10 cellular contexts compared by ENCODE assay signal in genomic region chr9:97635026-97635425, GRCh38. TPM values are rescaled to one million over a fixed set of nuclear protein-coding genes. Genes with fewer than 3 reads are reported as not detected.
DNase-seq lines count a peak whose midpoint lies in the region; ATAC-seq and TF ChIP-seq lines count a peak whose summit lies in the region.
"Had no signal": no experiment of that assay in that cellular context is flagged by ENCODE, and none has a peak within 500 bp of the region (broad histone marks: within the 10 kb centered on the region; RNA-seq: fewer than 3 reads in every experiment).

No MANE protein-coding gene starts in this region.

- no peaks in the 10 kb centered on the region for H3K9me3 Mint-ChIP-seq in activated CD8-positive, alpha-beta memory T cell treated with anti-CD3 and anti-CD28 coated beads, Interleukin-2, amount 10 ng/mL, durations not matched to agents 7 days and 5 days (ENCODE audit: low read depth)
- H3K9me3 Mint-ChIP-seq in glutamatergic neuron (ENCODE audit: unreplicated experiment) = peaks cover 15% of the 10 kb centered on the region

- peak overlapping the region; percentile 86 for H3K4me2 ChIP-seq in SU-DHL-6 (ENCODE audit: low read depth, low read length, poor library complexity, severe bottlenecking)
- peak overlapping the region; percentile 88 for H3K4me2 ChIP-seq in smooth muscle cell

- H3K27me3 ChIP-seq in SU-DHL-6 (ENCODE audit: low read length) (no peaks in the 10 kb centered on the region), smooth muscle cell (ENCODE audit: low read depth) (no peaks in the 10 kb centered on the region)
- H3K27me3 ChIP-seq: left lung had no signal

- H3K36me3 ChIP-seq in SU-DHL-6 (ENCODE audit: low read length) (no peaks in the 10 kb centered on the region), smooth muscle cell (ENCODE audit: low read depth) (no peaks in the 10 kb centered on the region)
- H3K36me3 ChIP-seq: left lung had no signal

- H3F3A ChIP-seq in SU-DHL-6 (ENCODE audit: insufficient read depth) (no peaks in the 10 kb centered on the region), smooth muscle cell (ENCODE audit: low read depth) (peaks cover 11% of the 10 kb centered on the region)

- peaks cover 52% of the 10 kb centered on the region for H3K4me1 Mint-ChIP-seq in activated CD8-positive, alpha-beta memory T cell treated with anti-CD3 and anti-CD28 coated beads, Interleukin-2, amount 10 ng/mL, durations not matched to agents 7 days and 5 days
- peaks cover 13% of the 10 kb centered on the region for H3K4me1 Mint-ChIP-seq in glutamatergic neuron (ENCODE audit: low read depth, unreplicated experiment)

- H3K9ac ChIP-seq in SU-DHL-6 (ENCODE audit: low read length) = peak overlapping the region; percentile 96
- H3K9ac ChIP-seq in smooth muscle cell (ENCODE audit: low read depth) = peak overlapping the region; percentile 95

- H3K9me3 ChIP-seq in SU-DHL-6 (ENCODE audit: insufficient read depth, low read length) = no peaks in the 10 kb centered on the region
- H3K9me3 ChIP-seq in smooth muscle cell (replicated peaks; ENCODE audit: low read depth) = no peaks in the 10 kb centered on the region
- H3K9me3 ChIP-seq: left lung had no signal

- H2AFZ ChIP-seq in SU-DHL-6 (ENCODE audit: low read depth, low read length, severe bottlenecking) (no peak overlapping the region), smooth muscle cell (ENCODE audit: low read depth) (no peak overlapping the region)

- peak overlapping the region; percentile 99 for H3K27ac Mint-ChIP-seq in activated CD8-positive, alpha-beta memory T cell treated with anti-CD3 and anti-CD28 coated beads, Interleukin-2, amount 10 ng/mL, durations not matched to agents 7 days and 5 days
- H3K27ac Mint-ChIP-seq in glutamatergic neuron (ENCODE audit: unreplicated experiment) = peak overlapping the region; percentile 100

- DNase-seq in activated CD8-positive, alpha-beta memory T cell treated with anti-CD3 and anti-CD28 coated beads, Interleukin-2, amount 10 ng/mL, durations not matched to agents 7 days and 5 days = no peak
- DNase-seq in activated CD8-positive, alpha-beta memory T cell treated with anti-CD3 and anti-CD28 coated beads, Interleukin-2, amount 50 U/mL, for 48 hours = no peak
- DNase-seq in glutamatergic neuron (no peak), smooth muscle cell (lab: John Stamatoyannopoulos, UW; ENCODE audit: unreplicated experiment) (no peak), DMS53 treated with DMSO at 0.1 percent for 48 hours (lab: John Stamatoyannopoulos, UW; ENCODE audit: unreplicated experiment) (no peak), NCI-H524 treated with DMSO at 0.1 percent for 48 hours (lab: John Stamatoyannopoulos, UW) (no peak)
- DNase-seq: left lung, NCI-H1436 treated with DMSO at 0.1 percent for 48 hours had no signal

- peaks cover 16% of the 10 kb centered on the region for H3K36me3 Mint-ChIP-seq in activated CD8-positive, alpha-beta memory T cell treated with anti-CD3 and anti-CD28 coated beads, Interleukin-2, amount 10 ng/mL, durations not matched to agents 7 days and 5 days
- no peaks in the 10 kb centered on the region for H3K36me3 Mint-ChIP-seq in glutamatergic neuron (ENCODE audit: unreplicated experiment)

- H4K20me1 ChIP-seq in SU-DHL-6 (ENCODE audit: low read depth, low read length) (peaks cover 31% of the 10 kb centered on the region), smooth muscle cell (ENCODE audit: low read depth) (peaks cover 51% of the 10 kb centered on the region)

- no peak for ATAC-seq in activated CD8-positive, alpha-beta memory T cell treated with anti-CD3 and anti-CD28 coated beads, Interleukin-2, amount 10 ng/mL, durations not matched to agents 7 days and 5 days
- ATAC-seq in HG03457 (IDR thresholded peaks at IDR 0.05; ENCODE audit: unreplicated experiment) = no peak
- ATAC-seq: left lung had no signal

- peak overlapping the region; percentile 95 for H3K4me3 ChIP-seq in SU-DHL-6 (ENCODE audit: insufficient read depth, low read length, poor library complexity, severe bottlenecking)
- H3K4me3 ChIP-seq in smooth muscle cell = peak overlapping the region; percentile 81

- H3K4me1 ChIP-seq in smooth muscle cell (ENCODE audit: low read depth) = peaks cover 31% of the 10 kb centered on the region

- H3K9me2 ChIP-seq in SU-DHL-6 (replicated peaks; ENCODE audit: insufficient read depth, low read length) = no peaks in the 10 kb centered on the region

- H3K27me3 Mint-ChIP-seq in activated CD8-positive, alpha-beta memory T cell treated with anti-CD3 and anti-CD28 coated beads, Interleukin-2, amount 10 ng/mL, durations not matched to agents 7 days and 5 days = no peaks in the 10 kb centered on the region
- H3K27me3 Mint-ChIP-seq in glutamatergic neuron (ENCODE audit: unreplicated experiment) = peaks cover 4% of the 10 kb centered on the region

- CTCF ChIA-PET in activated CD8-positive, alpha-beta memory T cell treated with anti-CD3 and anti-CD28 coated beads, Interleukin-2, amount 10 ng/mL, durations not matched to agents 7 days and 5 days (lab: Charles Lee) = interaction anchor here (1.2 to 9.0 kb wide), 3 partner anchors 13 to 61 kb away, joined by 3 to 66 read pairs (median 5); no protein-coding TSS in a partner anchor

- H3K27ac ChIP-seq in SU-DHL-6 (ENCODE audit: low read depth, low read length) = 0 out of 2 replicates have a peak overlapping the region, but pooled peaks have one; percentile 4
- H3K27ac ChIP-seq in smooth muscle cell (ENCODE audit: low read depth) = peak overlapping the region; percentile 98

- 77% methylated on average over 7 of the region's 7 CpGs for WGBS in smooth muscle cell (ENCODE audit: low lambda C conversion rate)

- H3K4me3 Mint-ChIP-seq in activated CD8-positive, alpha-beta memory T cell treated with anti-CD3 and anti-CD28 coated beads, Interleukin-2, amount 10 ng/mL, durations not matched to agents 7 days and 5 days = peak overlapping the region; percentile 97
- peak overlapping the region; percentile 100 for H3K4me3 Mint-ChIP-seq in glutamatergic neuron (ENCODE audit: unreplicated experiment)

- peaks cover 89% of the 10 kb centered on the region for H3K79me2 ChIP-seq in SU-DHL-6 (ENCODE audit: insufficient read depth, low read length)
- H3K79me2 ChIP-seq in smooth muscle cell (ENCODE audit: low read depth) = peaks cover 81% of the 10 kb centered on the region

- no peak for TF ChIP-seq CTCF in SU-DHL-6 (IDR thresholded peaks at IDR 0.05; ENCODE audit: insufficient read depth, low read length, poor library complexity, severe bottlenecking)
- no peak for TF ChIP-seq CTCF in glutamatergic neuron (IDR thresholded peaks at IDR 0.05; ENCODE audit: partially characterized antibody, unreplicated experiment)
- TF ChIP-seq CTCF in smooth muscle cell (IDR thresholded peaks at IDR 0.05; ENCODE audit: borderline replicate concordance, insufficient read depth, poor library complexity, severe bottlenecking) = no peak

RNA-seq across cellular contexts. Expression of gene NCBP1, which starts 1.4 kb away (rescaled TPM):
- 10 to 100 TPM; 41.8 to 42.8 TPM for total RNA-seq in activated CD8-positive, alpha-beta memory T cell treated with anti-CD3 and anti-CD28 coated beads, Interleukin-2, amount 10 ng/mL, durations not matched to agents 7 days and 5 days
- 52.1 TPM for total RNA-seq in glutamatergic neuron (ENCODE audit: unreplicated experiment)
- 29.5 and 33.4 TPM in 2 replicates for total RNA-seq in smooth muscle cell
- 21.2 and 22.7 TPM in 2 replicates for polyA plus RNA-seq in smooth muscle cell

RNA-seq across cellular contexts. Expression of gene TSTD2, which starts 1.9 kb away (rescaled TPM):
- 10 to 100 TPM; 12.6 to 15.0 TPM for total RNA-seq in activated CD8-positive, alpha-beta memory T cell treated with anti-CD3 and anti-CD28 coated beads, Interleukin-2, amount 10 ng/mL, durations not matched to agents 7 days and 5 days
- total RNA-seq in glutamatergic neuron (ENCODE audit: unreplicated experiment) = 60.9 TPM
- total RNA-seq in smooth muscle cell = 22.6 and 23.5 TPM in 2 replicates
- 8.5 and 9.3 TPM in 2 replicates for polyA plus RNA-seq in smooth muscle cell
